1 cellular context compared by ENCODE assay signal in the genomic region with DNA sequence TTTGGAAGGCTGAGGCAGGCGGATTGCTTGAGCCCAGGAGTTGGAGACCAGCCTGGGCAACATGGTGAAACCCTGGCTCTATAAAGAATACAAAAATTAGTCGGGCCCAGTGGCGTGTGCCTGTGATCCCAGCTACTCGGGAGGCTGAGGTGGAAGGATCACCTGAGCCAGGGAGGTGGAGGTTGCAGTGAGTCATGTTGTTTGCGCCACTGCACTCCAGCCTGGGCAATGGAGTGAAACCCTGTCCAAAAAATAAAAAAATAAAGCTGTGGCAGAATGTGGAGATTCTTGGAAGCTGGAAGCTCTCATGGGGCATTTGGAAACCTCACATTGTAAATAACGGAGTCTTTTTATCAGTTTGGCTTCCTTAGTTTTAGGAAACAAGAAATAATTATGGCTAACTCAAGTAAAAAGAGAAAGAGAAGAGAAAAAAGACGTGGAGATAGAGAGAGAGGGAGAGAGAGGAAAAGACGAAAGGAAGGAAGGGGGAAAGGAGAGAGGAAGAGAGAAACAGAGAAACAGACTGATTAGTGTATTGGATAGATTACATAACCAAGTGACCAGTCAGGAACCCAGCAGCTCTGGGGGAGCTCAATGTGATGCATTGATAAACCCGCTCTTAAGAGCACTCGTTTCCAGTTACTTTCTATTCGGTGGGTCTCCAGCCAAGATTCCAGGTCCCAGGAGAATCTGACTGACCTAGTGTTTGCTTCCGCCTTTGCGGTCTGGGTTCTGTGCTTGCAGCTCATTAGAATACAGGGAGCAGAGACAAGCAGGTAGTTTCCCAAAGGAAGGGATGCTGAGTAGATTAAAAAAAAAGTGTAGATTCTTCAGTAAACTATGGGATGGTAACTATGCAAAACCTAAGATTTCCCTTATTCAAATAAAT.
TF ChIP-seq lines count a peak whose summit lies in the region.

No MANE protein-coding gene starts in this region.

TF ChIP-seq in H1, 55 proteins besides CTCF, POLR2A, EP300 and RAD21:
- TF ChIP-seq TAF1 (IDR thresholded peaks at IDR 0.05; ENCODE audit: low read depth, low read length): 0 out of 2 replicates have a peak, but pooled peaks have one; percentile 29
- no peak for TF ChIP-seq ASH2L (IDR thresholded peaks at IDR 0.05; ENCODE audit: low read length)
- no peak for TF ChIP-seq SP1 (IDR thresholded peaks at IDR 0.05; ENCODE audit: low read depth, low read length)
- no peak for TF ChIP-seq RNF2 (IDR thresholded peaks at IDR 0.05; ENCODE audit: borderline replicate concordance, low read depth, low read length, missing control alignments, poor library complexity, severe bottlenecking)
